ENCODE assay signal across 9 cellular contexts in the genomic region with DNA sequence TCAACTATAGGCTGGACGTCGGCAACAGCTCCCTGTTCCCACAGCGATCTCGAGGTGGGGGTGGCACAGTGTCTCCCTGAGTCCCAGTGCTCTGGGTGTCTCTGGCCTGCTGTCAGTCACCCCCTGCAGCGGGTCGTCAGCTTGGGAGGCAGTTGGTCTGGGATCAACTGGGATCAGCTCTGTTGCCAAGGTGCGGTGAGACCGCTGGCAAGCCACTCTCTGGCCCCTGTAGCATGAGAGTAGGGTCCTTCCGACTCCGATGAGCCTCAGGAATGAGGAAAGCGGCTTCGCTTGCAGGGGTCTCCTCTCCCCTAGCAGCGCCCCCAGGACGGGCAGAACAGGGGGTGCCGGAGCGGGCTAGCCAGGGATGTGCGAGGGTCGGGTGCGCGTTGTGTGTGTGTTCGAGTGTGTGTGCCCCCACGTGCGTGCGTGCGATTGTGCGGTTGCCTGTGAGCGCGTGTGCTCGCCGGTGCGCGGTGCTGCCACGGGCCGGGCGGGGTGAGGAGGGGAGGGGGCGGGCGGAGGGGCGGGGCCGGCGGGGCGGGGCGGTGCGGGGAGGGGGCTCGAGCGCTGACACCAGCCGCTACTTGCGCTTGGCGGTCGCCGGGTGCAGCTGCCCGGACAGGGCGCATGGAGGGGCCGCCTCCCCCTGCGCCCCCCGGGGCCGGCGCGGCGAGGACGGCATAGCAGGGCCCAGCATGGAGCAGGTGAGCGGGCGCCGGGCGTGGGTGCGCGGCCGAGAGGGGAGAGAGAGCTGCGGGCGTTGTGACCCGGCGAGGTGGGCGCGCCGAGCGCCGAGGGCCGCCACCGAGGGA. TPM values are rescaled to one million over a fixed set of nuclear protein-coding genes. Genes with fewer than 3 reads are reported as not detected.
DNase-seq lines count a peak whose midpoint lies in the region; ATAC-seq and TF ChIP-seq lines count a peak whose summit lies in the region.
"Had no signal": no experiment of that assay in that cellular context is flagged by ENCODE, and none has a peak within 500 bp of the region (broad histone marks: within the 10 kb centered on the region; RNA-seq: fewer than 3 reads in every experiment).

No MANE protein-coding gene starts in this region.

- 4% methylated on average over 78 of the region's 78 CpGs for WGBS in ectodermal cell, 2 experiments
- 5 to 15% (median 5%) methylated on average over 16 to 77 of the region's 78 CpGs for WGBS in psoas muscle, 3 donors

- no peaks in the 10 kb centered on the region for H3K36me3 ChIP-seq in HUES48 (ENCODE audit: control insufficient read depth, insufficient read depth, low read length)
- H3K36me3 ChIP-seq in ectodermal cell (ENCODE audit: control insufficient read depth, insufficient read depth, low read length) = no peaks in the 10 kb centered on the region
- no peaks in the 10 kb centered on the region for H3K36me3 ChIP-seq in psoas muscle (ENCODE audit: insufficient read depth in 1 of 2, low read depth in 1 of 2)

- H3K9ac ChIP-seq in HUES48 (ENCODE audit: low read depth, low read length) = no peak overlapping the region

- intact Hi-C loops in psoas muscle (cut with DNase I) = no loop called here

- no peaks in the 10 kb centered on the region for H3K9me3 ChIP-seq in HUES48 (ENCODE audit: control insufficient read depth, insufficient read depth, low read length)
- no peaks in the 10 kb centered on the region for H3K9me3 ChIP-seq in ectodermal cell (ENCODE audit: control insufficient read depth, low read length)
- H3K9me3 ChIP-seq in psoas muscle = no peaks in the 10 kb centered on the region

- H3K4me1 ChIP-seq in HUES48 (ENCODE audit: control insufficient read depth, insufficient read depth, low read length) (peaks cover 65% of the 10 kb centered on the region), ectodermal cell (ENCODE audit: control insufficient read depth, insufficient read depth, low read length) (peaks cover 62% of the 10 kb centered on the region), psoas muscle (peaks cover 29% of the 10 kb centered on the region)

- peak; percentile 66 for DNase-seq in DMS53 (lab: John Stamatoyannopoulos, UW)
- DNase-seq in DMS53 treated with DMSO at 0.1 percent for 48 hours (lab: John Stamatoyannopoulos, UW; ENCODE audit: unreplicated experiment) = no peak
- DNase-seq in psoas muscle = no peak
- no peak for DNase-seq in NCI-H2107 (lab: John Stamatoyannopoulos, UW)
- no peak for DNase-seq in activated gamma-delta T cell (lab: John Stamatoyannopoulos, UW)
- no peak for DNase-seq in HCEC 1CT
- DNase-seq: activated CD8-positive, alpha-beta memory T cell treated with anti-CD3 and anti-CD28 coated beads, Interleukin-2, amount 50 U/mL, for 4 hours had no signal

- peaks cover 29% of the 10 kb centered on the region for H3K27me3 ChIP-seq in HUES48 (ENCODE audit: control insufficient read depth, insufficient read depth, low read length)
- peaks cover 25% of the 10 kb centered on the region for H3K27me3 ChIP-seq in ectodermal cell (ENCODE audit: control insufficient read depth, insufficient read depth, low read length, poor library complexity, severe bottlenecking)
- peaks cover 0 to 24% (median 6%) of the 10 kb centered on the region in 3 donors for H3K27me3 ChIP-seq in psoas muscle (ENCODE audit: insufficient read depth in 3 of 3, low read length in 2 of 3)

- TF ChIP-seq CTCF in psoas muscle (IDR thresholded peaks at IDR 0.05) = no peak

- H3K27ac ChIP-seq in HUES48 (ENCODE audit: low read depth, low read length) = no peak overlapping the region
- no peak overlapping the region for H3K27ac ChIP-seq in ectodermal cell (ENCODE audit: insufficient read depth, low read depth, low read length, poor library complexity, severe bottlenecking)
- H3K27ac ChIP-seq in psoas muscle = no peak overlapping the region

- H3K4me3 ChIP-seq in HUES48 (ENCODE audit: low read depth, low read length) (peak overlapping the region; percentile 65), ectodermal cell (ENCODE audit: insufficient read depth, low read depth, low read length) (peak overlapping the region; percentile 39), psoas muscle (peak overlapping the region; percentile 50)

- no peak for ATAC-seq in psoas muscle

RNA-seq across cellular contexts. Expression of a gene that starts 9.4 kb away (rescaled TPM):
- polyA plus RNA-seq in ectodermal cell (2013, experiment 1 of 4) = 16.1 TPM
- 16.6 TPM for polyA plus RNA-seq in ectodermal cell (2013, experiment 2 of 4)
- 14.3 TPM for polyA plus RNA-seq in ectodermal cell (2013, experiment 3 of 4)
- 14.4 TPM for polyA plus RNA-seq in ectodermal cell (2013, experiment 4 of 4)
- total RNA-seq in psoas muscle = 10 to 100 TPM; 23.6 to 35.8 (median 23.7) TPM
- polyA plus RNA-seq in psoas muscle = 10 to 100 TPM in 1 of 3 donors, 1 to 10 TPM in 2; 7.6 to 11.8 (median 9.6) TPM
